ENCODE assay signal across 1 cellular context in the genomic region with DNA sequence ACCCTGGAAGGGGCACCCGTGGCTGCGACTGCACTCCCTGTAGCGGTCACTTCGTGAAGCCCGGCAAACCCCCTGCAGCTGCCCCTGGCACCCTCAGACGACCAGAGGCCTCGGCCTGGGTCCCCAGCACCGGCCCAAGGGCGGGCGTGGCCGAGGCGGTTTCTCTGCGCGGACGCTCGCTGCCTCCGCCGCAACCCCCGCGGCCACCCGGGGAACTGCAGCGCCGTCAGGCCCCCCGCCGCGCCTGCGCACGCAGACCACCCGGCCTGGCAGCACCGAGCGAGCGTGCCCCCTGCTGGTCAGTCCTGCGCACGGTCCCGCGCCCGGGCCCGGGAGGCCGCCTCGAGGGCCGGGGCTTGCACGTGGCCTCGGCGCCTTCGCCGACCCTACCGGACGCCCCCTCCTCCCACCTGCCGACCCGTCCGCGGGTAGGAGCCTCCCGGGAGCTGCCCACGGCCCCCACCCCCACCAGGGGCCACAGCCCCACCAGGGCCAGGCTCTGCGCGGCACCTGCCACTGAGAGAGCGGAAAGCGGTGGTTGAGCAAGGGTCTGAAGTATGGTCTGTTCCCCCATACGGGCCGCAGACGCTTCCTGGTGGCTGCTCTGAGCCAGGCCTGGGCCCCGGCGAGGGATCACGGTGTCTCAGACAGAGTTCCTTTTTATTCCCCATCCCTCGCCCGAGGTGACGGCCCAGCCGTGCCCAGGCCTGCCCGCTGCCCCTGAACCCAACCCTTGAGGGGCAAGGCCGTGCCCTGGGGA.
A peak's percentile ranks its signal among the peaks of the same experiment; 100 is the strongest.
TF ChIP-seq lines count a peak whose summit lies in the region.

No MANE protein-coding gene starts in this region.

TF ChIP-seq in SK-N-SH, 30 proteins besides CTCF, POLR2A, EP300 and RAD21:
- peak; percentile 93 for TF ChIP-seq NRF1 (IDR thresholded peaks at IDR 0.05; ENCODE audit: low read depth, low read length)
- TF ChIP-seq MXI1 (IDR thresholded peaks at IDR 0.05; ENCODE audit: low read depth, low read length) = peak; percentile 56
- TF ChIP-seq ELF1 (IDR thresholded peaks at IDR 0.05) = no peak
- TF ChIP-seq GATA2 (CRISPR knock-in tag; IDR thresholded peaks at IDR 0.05) = no peak
- peak; percentile 98 for TF ChIP-seq SMC3 (IDR thresholded peaks at IDR 0.05; ENCODE audit: low read depth, low read length)
- peak; percentile 54 for TF ChIP-seq POLR2AphosphoS5 (IDR thresholded peaks at IDR 0.05; ENCODE audit: low read depth, low read length)
- peak; percentile 64 for TF ChIP-seq CHD2 (IDR thresholded peaks at IDR 0.05; ENCODE audit: low read length, partially characterized antibody)
- TF ChIP-seq, protein P1, sequence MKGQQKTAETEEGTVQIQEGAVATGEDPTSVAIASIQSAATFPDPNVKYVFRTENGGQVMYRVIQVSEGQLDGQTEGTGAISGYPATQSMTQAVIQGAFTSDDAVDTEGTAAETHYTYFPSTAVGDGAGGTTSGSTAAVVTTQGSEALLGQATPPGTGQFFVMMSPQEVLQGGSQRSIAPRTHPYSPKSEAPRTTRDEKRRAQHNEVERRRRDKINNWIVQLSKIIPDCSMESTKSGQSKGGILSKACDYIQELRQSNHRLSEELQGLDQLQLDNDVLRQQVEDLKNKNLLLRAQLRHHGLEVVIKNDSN (IDR thresholded peaks at IDR 0.05; ENCODE audit: borderline replicate concordance, low read depth) = peak; percentile 12; the same call in 1 of the 2 replicates
- peak; percentile 53; the same call in 1 of the 2 replicates for TF ChIP-seq TAF1 (IDR thresholded peaks at IDR 0.05; ENCODE audit: borderline replicate concordance, low read depth, low read length)
- TF ChIP-seq, protein P2, sequence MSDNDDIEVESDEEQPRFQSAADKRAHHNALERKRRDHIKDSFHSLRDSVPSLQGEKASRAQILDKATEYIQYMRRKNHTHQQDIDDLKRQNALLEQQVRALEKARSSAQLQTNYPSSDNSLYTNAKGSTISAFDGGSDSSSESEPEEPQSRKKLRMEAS (IDR thresholded peaks at IDR 0.05; ENCODE audit: low read depth) = peak; percentile 90
- TF ChIP-seq, protein P3, sequence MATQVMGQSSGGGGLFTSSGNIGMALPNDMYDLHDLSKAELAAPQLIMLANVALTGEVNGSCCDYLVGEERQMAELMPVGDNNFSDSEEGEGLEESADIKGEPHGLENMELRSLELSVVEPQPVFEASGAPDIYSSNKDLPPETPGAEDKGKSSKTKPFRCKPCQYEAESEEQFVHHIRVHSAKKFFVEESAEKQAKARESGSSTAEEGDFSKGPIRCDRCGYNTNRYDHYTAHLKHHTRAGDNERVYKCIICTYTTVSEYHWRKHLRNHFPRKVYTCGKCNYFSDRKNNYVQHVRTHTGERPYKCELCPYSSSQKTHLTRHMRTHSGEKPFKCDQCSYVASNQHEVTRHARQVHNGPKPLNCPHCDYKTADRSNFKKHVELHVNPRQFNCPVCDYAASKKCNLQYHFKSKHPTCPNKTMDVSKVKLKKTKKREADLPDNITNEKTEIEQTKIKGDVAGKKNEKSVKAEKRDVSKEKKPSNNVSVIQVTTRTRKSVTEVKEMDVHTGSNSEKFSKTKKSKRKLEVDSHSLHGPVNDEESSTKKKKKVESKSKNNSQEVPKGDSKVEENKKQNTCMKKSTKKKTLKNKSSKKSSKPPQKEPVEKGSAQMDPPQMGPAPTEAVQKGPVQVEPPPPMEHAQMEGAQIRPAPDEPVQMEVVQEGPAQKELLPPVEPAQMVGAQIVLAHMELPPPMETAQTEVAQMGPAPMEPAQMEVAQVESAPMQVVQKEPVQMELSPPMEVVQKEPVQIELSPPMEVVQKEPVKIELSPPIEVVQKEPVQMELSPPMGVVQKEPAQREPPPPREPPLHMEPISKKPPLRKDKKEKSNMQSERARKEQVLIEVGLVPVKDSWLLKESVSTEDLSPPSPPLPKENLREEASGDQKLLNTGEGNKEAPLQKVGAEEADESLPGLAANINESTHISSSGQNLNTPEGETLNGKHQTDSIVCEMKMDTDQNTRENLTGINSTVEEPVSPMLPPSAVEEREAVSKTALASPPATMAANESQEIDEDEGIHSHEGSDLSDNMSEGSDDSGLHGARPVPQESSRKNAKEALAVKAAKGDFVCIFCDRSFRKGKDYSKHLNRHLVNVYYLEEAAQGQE (IDR thresholded peaks at IDR 0.05; ENCODE audit: low read depth, low read length) = 0 out of 2 replicates have a peak, but pooled peaks have one; percentile 2
- TF ChIP-seq NFIC (IDR thresholded peaks at IDR 0.05; ENCODE audit: borderline replicate concordance) = no peak
